8 cellular contexts compared by ENCODE assay signal in genomic region chr19:56403261-56403660, GRCh38. TPM values are rescaled to one million over a fixed set of nuclear protein-coding genes. Genes with fewer than 3 reads are reported as not detected.
DNase-seq lines count a peak whose midpoint lies in the region; ATAC-seq lines count a peak whose summit lies in the region.

No MANE protein-coding gene starts in this region.

- DNase-seq in DMS53 (lab: John Stamatoyannopoulos, UW) (peak; percentile 47), astrocyte of the hippocampus (ENCODE audit: low read depth, low spot score) (peak; percentile 9), memory B cell (ENCODE audit: low spot score in 2 of 2) (peak in 1 of 2 donors; percentile 16), left lobe of liver (ENCODE audit: low spot score) (no peak), NCI-H187 (lab: John Stamatoyannopoulos, UW) (no peak), NCI-H146 (lab: John Stamatoyannopoulos, UW) (no peak)

- H3K4me3 ChIP-seq in urinary bladder (ENCODE audit: low read depth, low read length): peak overlapping the region; percentile 73

- H3K27ac ChIP-seq in urinary bladder (ENCODE audit: low read depth): no peak overlapping the region

- peak; percentile 3 for ATAC-seq in HG03565 (IDR thresholded peaks at IDR 0.05; ENCODE audit: unreplicated experiment)
- peak; percentile 17 for ATAC-seq in memory B cell (ENCODE audit: low read depth)
- ATAC-seq in left lobe of liver: no peak

- peak overlapping the region; percentile 98 for H3K27ac Mint-ChIP-seq in memory B cell

- peaks cover 47% of the 10 kb centered on the region for H3K36me3 Mint-ChIP-seq in memory B cell

- no peaks in the 10 kb centered on the region for H3K27me3 Mint-ChIP-seq in memory B cell

- no peaks in the 10 kb centered on the region for H3K36me3 ChIP-seq in urinary bladder (ENCODE audit: insufficient read depth)

- H3K4me1 Mint-ChIP-seq in memory B cell: peaks cover 25% of the 10 kb centered on the region

- WGBS in urinary bladder: 5% methylated on average over 9 of the region's 9 CpGs

- H3K9me3 Mint-ChIP-seq in memory B cell: peaks cover 28% of the 10 kb centered on the region

- H3K4me1 ChIP-seq in urinary bladder (ENCODE audit: insufficient read depth): no peaks in the 10 kb centered on the region

- peak overlapping the region; percentile 81 for H3K4me3 Mint-ChIP-seq in memory B cell

RNA-seq across cellular contexts. Expression of gene ZNF583, which starts 0.9 kb away (rescaled TPM):
- total RNA-seq in urinary bladder (22.7 TPM), left lobe of liver (1.1 TPM)
- polyA plus RNA-seq in urinary bladder: 3.6 TPM

RNA-seq across cellular contexts. Expression of gene ZNF582, which starts 9.9 kb away (rescaled TPM):
- total RNA-seq in urinary bladder (5.3 TPM), left lobe of liver (1.2 TPM)
- polyA plus RNA-seq in urinary bladder: 4.0 TPM

Comparison
In these comparisons a context has a peak if more than half of its experiments do, and no peak if none do; other contexts are left out.
1. DNase-seq: peak in DMS53 (single experiment) and astrocyte of the hippocampus (single experiment); none in left lobe of liver (single experiment), NCI-H187 (0 of 2) and NCI-H146 (single experiment).
2. RNA of gene ZNF583, which starts 0.9 kb away (total RNA-seq): 22.7 TPM in urinary bladder (single experiment); 1.1 TPM in left lobe of liver (single experiment); every median in the first group is over 10 times any median in the second.